In genomic region chr2:46434851-46435273, GRCh38 we compare ENCODE assay signal across 1 cellular context.
A peak's percentile ranks its signal among the peaks of the same experiment; 100 is the strongest.
TF ChIP-seq lines count a peak whose summit lies in the region.

No MANE protein-coding gene starts in this region.

TF ChIP-seq in HepG2, 621 proteins besides CTCF, POLR2A, EP300 and RAD21 (continued from another document and continues in another):
- TF ChIP-seq TFDP2 (CRISPR knock-in tag; IDR thresholded peaks at IDR 0.05) (peak; percentile 65), ZNF235 (CRISPR knock-in tag; IDR thresholded peaks at IDR 0.05; ENCODE audit: borderline replicate concordance) (no peak), MEF2D (CRISPR knock-in tag; IDR thresholded peaks at IDR 0.05) (0 out of 2 replicates have a peak, but pooled peaks have one; percentile 30), RCOR2 (CRISPR knock-in tag; IDR thresholded peaks at IDR 0.05) (peak; percentile 69), MAFG (CRISPR knock-in tag; IDR thresholded peaks at IDR 0.05) (no peak), ZNF710 (CRISPR knock-in tag; IDR thresholded peaks at IDR 0.05; ENCODE audit: borderline replicate concordance) (0 out of 2 replicates have a peak, but pooled peaks have one; percentile 14), KDM6A (CRISPR knock-in tag; IDR thresholded peaks at IDR 0.05; ENCODE audit: low read depth) (peak; percentile 31; the same call in 1 of the 2 replicates), GATAD2A (CRISPR knock-in tag; IDR thresholded peaks at IDR 0.05) (peak; percentile 82), DMAP1 (CRISPR knock-in tag; IDR thresholded peaks at IDR 0.05) (peak; percentile 50; the same call in 1 of the 2 replicates), NFKBIZ (CRISPR knock-in tag; IDR thresholded peaks at IDR 0.05) (peak; percentile 35; the same call in 1 of the 2 replicates), ZNF83 (CRISPR knock-in tag; IDR thresholded peaks at IDR 0.05; ENCODE audit: borderline replicate concordance) (no peak), SNAPC2 (CRISPR knock-in tag; IDR thresholded peaks at IDR 0.05) (peak; percentile 35; the same call in 1 of the 2 replicates), ZNF598 (CRISPR knock-in tag; IDR thresholded peaks at IDR 0.05; ENCODE audit: borderline replicate concordance) (0 out of 2 replicates have a peak, but pooled peaks have one; percentile 60), ZNF33B (CRISPR knock-in tag; IDR thresholded peaks at IDR 0.05) (0 out of 2 replicates have a peak, but pooled peaks have one; percentile 23), HOMEZ (CRISPR knock-in tag; IDR thresholded peaks at IDR 0.05; ENCODE audit: low read depth) (peak; percentile 77), RXRA (CRISPR knock-in tag; IDR thresholded peaks at IDR 0.05) (peak; percentile 19; the same call in 1 of the 2 replicates), KAT8 (CRISPR knock-in tag; IDR thresholded peaks at IDR 0.05) (peak; percentile 35; the same call in 1 of the 2 replicates), DNMT3B (CRISPR knock-in tag; conservative IDR thresholded peaks at IDR 0.05) (0 out of 2 replicates have a peak, but pooled peaks have one; percentile 53), CSRNP1 (CRISPR knock-in tag; IDR thresholded peaks at IDR 0.05) (0 out of 2 replicates have a peak, but pooled peaks have one; percentile 32), PHF20 (CRISPR knock-in tag; IDR thresholded peaks at IDR 0.05) (no peak), ZNF251 (CRISPR knock-in tag; IDR thresholded peaks at IDR 0.05) (no peak), TGIF2 (CRISPR knock-in tag; IDR thresholded peaks at IDR 0.05) (no peak), ZNF687 (CRISPR knock-in tag; IDR thresholded peaks at IDR 0.05) (peak; percentile 48; the same call in 1 of the 2 replicates), PPARG (CRISPR knock-in tag; conservative IDR thresholded peaks at IDR 0.05) (peak; percentile 56), ZNF230 (CRISPR knock-in tag; IDR thresholded peaks at IDR 0.05) (0 out of 2 replicates have a peak, but pooled peaks have one; percentile 37), PAXIP1 (CRISPR knock-in tag; conservative IDR thresholded peaks at IDR 0.05) (peak; percentile 82), SMARCE1 (IDR thresholded peaks at IDR 0.05; ENCODE audit: borderline replicate concordance) (no peak), SAP130 (CRISPR knock-in tag; IDR thresholded peaks at IDR 0.05; ENCODE audit: low read depth) (peak; percentile 59), ZNF609 (CRISPR knock-in tag; IDR thresholded peaks at IDR 0.05; ENCODE audit: borderline replicate concordance) (0 out of 2 replicates have a peak, but pooled peaks have one; percentile 5)
